Comparison of ENCODE assay signal across 14 cellular contexts in genomic region chr1:61158592-61158991, GRCh38.
"Had no signal": no experiment of that assay in that cellular context is flagged by ENCODE, and none has a peak within 500 bp of the region (broad histone marks: within the 10 kb centered on the region; RNA-seq: fewer than 3 reads in every experiment).

No MANE protein-coding gene starts in this region.

- H3K36me3 ChIP-seq: esophagus muscularis mucosa, transverse colon had no signal

- H3K27me3 ChIP-seq: esophagus muscularis mucosa, transverse colon had no signal

- H3K9me3 Mint-ChIP-seq: activated CD4-positive, alpha-beta T cell treated with anti-CD3 and anti-CD28 coated beads, Interleukin-2, amount 10 ng/mL, durations not matched to agents 7 days and 5 days; naive thymus-derived CD8-positive, alpha-beta T cell; WTC11 had no signal

- H3K36me3 Mint-ChIP-seq: WTC11 had no signal

- H3K9me3 ChIP-seq: esophagus muscularis mucosa, mucosa of descending colon, transverse colon had no signal

- DNase-seq: activated CD4-positive, alpha-beta T cell treated with anti-CD3 and anti-CD28 coated beads, Interleukin-2, amount 10 ng/mL, durations not matched to agents 7 days and 5 days; activated naive CD4-positive, alpha-beta T cell treated with anti-CD3 and anti-CD28 coated beads, Interleukin-2, amount 50 U/mL, for 16 hours; cerebellar nuclear complex; foreskin fibroblast; glutamatergic neuron; left colon; mucosa of descending colon; naive thymus-derived CD8-positive, alpha-beta T cell; occipital lobe; stimulated activated CD4-positive, alpha-beta T cell treated with anti-CD3 and anti-CD28 coated beads, Interleukin-4, amount 100 ng/mL, for 1 hour; T-helper 1 cell; transverse colon had no signal

- H3K27ac Mint-ChIP-seq: activated CD4-positive, alpha-beta T cell treated with anti-CD3 and anti-CD28 coated beads, Interleukin-2, amount 10 ng/mL, durations not matched to agents 7 days and 5 days; naive thymus-derived CD8-positive, alpha-beta T cell; WTC11 had no signal

- H3K4me3 ChIP-seq: esophagus muscularis mucosa, mucosa of descending colon, transverse colon had no signal

- H3K4me3 Mint-ChIP-seq: activated CD4-positive, alpha-beta T cell treated with anti-CD3 and anti-CD28 coated beads, Interleukin-2, amount 10 ng/mL, durations not matched to agents 7 days and 5 days; naive thymus-derived CD8-positive, alpha-beta T cell; WTC11 had no signal
